In genomic region chr2:218710687-218711549, GRCh38 we compare ENCODE assay signal across 1 cellular context.
TF ChIP-seq lines count a peak whose summit lies in the region.

A gene with protein sequence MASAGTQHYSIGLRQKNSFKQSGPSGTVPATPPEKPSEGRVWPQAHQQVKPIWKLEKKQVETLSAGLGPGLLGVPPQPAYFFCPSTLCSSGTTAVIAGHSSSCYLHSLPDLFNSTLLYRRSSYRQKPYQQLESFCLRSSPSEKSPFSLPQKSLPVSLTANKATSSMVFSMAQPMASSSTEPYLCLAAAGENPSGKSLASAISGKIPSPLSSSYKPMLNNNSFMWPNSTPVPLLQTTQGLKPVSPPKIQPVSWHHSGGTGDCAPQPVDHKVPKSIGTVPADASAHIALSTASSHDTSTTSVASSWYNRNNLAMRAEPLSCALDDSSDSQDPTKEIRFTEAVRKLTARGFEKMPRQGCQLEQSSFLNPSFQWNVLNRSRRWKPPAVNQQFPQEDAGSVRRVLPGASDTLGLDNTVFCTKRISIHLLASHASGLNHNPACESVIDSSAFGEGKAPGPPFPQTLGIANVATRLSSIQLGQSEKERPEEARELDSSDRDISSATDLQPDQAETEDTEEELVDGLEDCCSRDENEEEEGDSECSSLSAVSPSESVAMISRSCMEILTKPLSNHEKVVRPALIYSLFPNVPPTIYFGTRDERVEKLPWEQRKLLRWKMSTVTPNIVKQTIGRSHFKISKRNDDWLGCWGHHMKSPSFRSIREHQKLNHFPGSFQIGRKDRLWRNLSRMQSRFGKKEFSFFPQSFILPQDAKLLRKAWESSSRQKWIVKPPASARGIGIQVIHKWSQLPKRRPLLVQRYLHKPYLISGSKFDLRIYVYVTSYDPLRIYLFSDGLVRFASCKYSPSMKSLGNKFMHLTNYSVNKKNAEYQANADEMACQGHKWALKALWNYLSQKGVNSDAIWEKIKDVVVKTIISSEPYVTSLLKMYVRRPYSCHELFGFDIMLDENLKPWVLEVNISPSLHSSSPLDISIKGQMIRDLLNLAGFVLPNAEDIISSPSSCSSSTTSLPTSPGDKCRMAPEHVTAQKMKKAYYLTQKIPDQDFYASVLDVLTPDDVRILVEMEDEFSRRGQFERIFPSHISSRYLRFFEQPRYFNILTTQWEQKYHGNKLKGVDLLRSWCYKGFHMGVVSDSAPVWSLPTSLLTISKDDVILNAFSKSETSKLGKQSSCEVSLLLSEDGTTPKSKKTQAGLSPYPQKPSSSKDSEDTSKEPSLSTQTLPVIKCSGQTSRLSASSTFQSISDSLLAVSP (plus strand): TSS chr2:218710835. CDS start chr2:218737677, 26,842 bp downstream.

TF ChIP-seq in IMR-90, 13 proteins besides CTCF, POLR2A, EP300 and RAD21 (continued from another document):
- TF ChIP-seq, protein P1, sequence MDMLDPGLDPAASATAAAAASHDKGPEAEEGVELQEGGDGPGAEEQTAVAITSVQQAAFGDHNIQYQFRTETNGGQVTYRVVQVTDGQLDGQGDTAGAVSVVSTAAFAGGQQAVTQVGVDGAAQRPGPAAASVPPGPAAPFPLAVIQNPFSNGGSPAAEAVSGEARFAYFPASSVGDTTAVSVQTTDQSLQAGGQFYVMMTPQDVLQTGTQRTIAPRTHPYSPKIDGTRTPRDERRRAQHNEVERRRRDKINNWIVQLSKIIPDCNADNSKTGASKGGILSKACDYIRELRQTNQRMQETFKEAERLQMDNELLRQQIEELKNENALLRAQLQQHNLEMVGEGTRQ (IDR thresholded peaks at IDR 0.05; ENCODE audit: low read depth, low read length) = peak; percentile 85
- TF ChIP-seq BHLHE40 (IDR thresholded peaks at IDR 0.05; ENCODE audit: low read depth, low read length) = peak; percentile 79
- TF ChIP-seq MAZ (IDR thresholded peaks at IDR 0.05; ENCODE audit: borderline replicate concordance, low read depth, low read length) = peak; percentile 98
- TF ChIP-seq CEBPB (IDR thresholded peaks at IDR 0.05; ENCODE audit: low read depth, low read length) = no peak
- TF ChIP-seq MXI1 (IDR thresholded peaks at IDR 0.05; ENCODE audit: borderline replicate concordance, low read depth, low read length) = peak; percentile 96
- peak; percentile 38 for TF ChIP-seq SMC3 (IDR thresholded peaks at IDR 0.05; ENCODE audit: low read depth, low read length)
- 0 out of 2 replicates have a peak, but pooled peaks have one; percentile 4 for TF ChIP-seq RFX5 (IDR thresholded peaks at IDR 0.05; ENCODE audit: low read depth, low read length)
